ENCODE assay signal across 8 cellular contexts in genomic region chr1:150168960-150169565, GRCh38. TPM values are rescaled to one million over a fixed set of nuclear protein-coding genes. Genes with fewer than 3 reads are reported as not detected.
A peak's percentile ranks its signal among the peaks of the same experiment; 100 is the strongest.
DNase-seq lines count a peak whose midpoint lies in the region; ATAC-seq and TF ChIP-seq lines count a peak whose summit lies in the region.

No MANE protein-coding gene starts in this region.

- H3K36me3 ChIP-seq in BE2C (no peaks in the 10 kb centered on the region), HAP-1 (replicated peaks) (no peaks in the 10 kb centered on the region)

- H3K4me1 ChIP-seq in BE2C (no peaks in the 10 kb centered on the region), HAP-1 (peaks cover 2% of the 10 kb centered on the region; the same call in 1 of the 2 replicates)

- H3K4me3 ChIP-seq in BE2C (ENCODE audit: low read depth, low read length) (no peak overlapping the region), HAP-1 (no peak overlapping the region), fibroblast of the aortic adventitia (ENCODE audit: low read depth, low read length) (no peak overlapping the region)

- no peak overlapping the region for H3K4me3 Mint-ChIP-seq in activated T-helper 17 cell treated with anti-CD3 and anti-CD28 coated beads, Interleukin-2, amount 50 U/mL, for 72 hours
- no peak overlapping the region for H3K4me3 Mint-ChIP-seq in osteocyte (ENCODE audit: unreplicated experiment)

- H3K9me3 Mint-ChIP-seq in activated T-helper 17 cell treated with anti-CD3 and anti-CD28 coated beads, Interleukin-2, amount 50 U/mL, for 72 hours: no peaks in the 10 kb centered on the region
- no peaks in the 10 kb centered on the region for H3K9me3 Mint-ChIP-seq in osteocyte (ENCODE audit: unreplicated experiment)

- in situ Hi-C loops in HAP-1 (cut with MboI; ENCODE audit: low sequenced_read_pairs): loop anchor here (5.0 to 25.0 kb wide), 2 partner anchors 102 to 257 kb away; partner anchors contain the start of genes SV2A and VPS45

- no peaks in the 10 kb centered on the region for H3K9me3 ChIP-seq in BE2C
- H3K9me3 ChIP-seq in HAP-1: no peaks in the 10 kb centered on the region

- peak; percentile 87 for DNase-seq in BE2C
- DNase-seq in HAP-1 (ENCODE audit: low spot score in 2 of 2): peak; percentile 51 to 82
- DNase-seq in RKO (ENCODE audit: low spot score): peak; percentile 63
- DNase-seq in fibroblast of the aortic adventitia (ENCODE audit: low read depth): peak; percentile 70
- DNase-seq in osteocyte (ENCODE audit: extremely low spot score, unreplicated experiment): peak; percentile 87
- no peak for DNase-seq in GOT3 (lab: John Stamatoyannopoulos, UW)
- DNase-seq in NCI-H2107 treated with DMSO at 0.1 percent for 48 hours (lab: John Stamatoyannopoulos, UW; ENCODE audit: unreplicated experiment): no peak

- peak; percentile 96 for TF ChIP-seq CTCF in BE2C (IDR thresholded peaks at IDR 0.05; ENCODE audit: low read depth, low read length)
- peak; percentile 87 for TF ChIP-seq CTCF in fibroblast of the aortic adventitia (IDR thresholded peaks at IDR 0.05; ENCODE audit: insufficient read depth, low read length)
- TF ChIP-seq CTCF in osteocyte (IDR thresholded peaks at IDR 0.05): peak; percentile 85

- no peaks in the 10 kb centered on the region for H3K27me3 Mint-ChIP-seq in activated T-helper 17 cell treated with anti-CD3 and anti-CD28 coated beads, Interleukin-2, amount 50 U/mL, for 72 hours
- no peaks in the 10 kb centered on the region for H3K27me3 Mint-ChIP-seq in osteocyte (ENCODE audit: unreplicated experiment)

- H3K36me3 Mint-ChIP-seq in activated T-helper 17 cell treated with anti-CD3 and anti-CD28 coated beads, Interleukin-2, amount 50 U/mL, for 72 hours (ENCODE audit: low read depth): no peaks in the 10 kb centered on the region
- H3K36me3 Mint-ChIP-seq in osteocyte (ENCODE audit: unreplicated experiment): no peaks in the 10 kb centered on the region

- no peak overlapping the region for H3K27ac Mint-ChIP-seq in activated T-helper 17 cell treated with anti-CD3 and anti-CD28 coated beads, Interleukin-2, amount 50 U/mL, for 72 hours
- H3K27ac Mint-ChIP-seq in osteocyte (ENCODE audit: unreplicated experiment): no peak overlapping the region

- peaks cover 4% of the 10 kb centered on the region for H3K4me1 Mint-ChIP-seq in activated T-helper 17 cell treated with anti-CD3 and anti-CD28 coated beads, Interleukin-2, amount 50 U/mL, for 72 hours
- peaks cover 13% of the 10 kb centered on the region for H3K4me1 Mint-ChIP-seq in osteocyte (ENCODE audit: unreplicated experiment)

- no peaks in the 10 kb centered on the region for H3K27me3 ChIP-seq in BE2C
- no peaks in the 10 kb centered on the region for H3K27me3 ChIP-seq in HAP-1 (ENCODE audit: low read depth)

- peak; percentile 80 for ATAC-seq in activated T-helper 17 cell treated with anti-CD3 and anti-CD28 coated beads, Interleukin-2, amount 50 U/mL, for 72 hours (replicated peaks)

RNA-seq across cellular contexts. Expression of gene PLEKHO1, which starts 19.3 kb away (rescaled TPM):
- polyA plus RNA-seq in BE2C (2012; ENCODE audit: insufficient read depth, insufficient read length, low read depth): 44.5 TPM
- total RNA-seq in activated T-helper 17 cell treated with anti-CD3 and anti-CD28 coated beads, Interleukin-2, amount 50 U/mL, for 72 hours: 10 to 100 TPM; 33.1 to 43.0 TPM
- total RNA-seq in fibroblast of the aortic adventitia (ENCODE audit: low replicate concordance) (27.7 and 43.6 TPM in 2 replicates), osteocyte (50.1 and 52.2 TPM in 2 replicates)

Comparison
In these comparisons a context has a peak if more than half of its experiments do, and no peak if none do; other contexts are left out.
1. DNase-seq: peak in BE2C (single experiment), HAP-1 (2 of 2), RKO (single experiment), fibroblast of the aortic adventitia (single experiment) and osteocyte (single experiment); none in GOT3 (single experiment) and NCI-H2107 treated with DMSO at 0.1 percent for 48 hours (single experiment).
2. Peak in every context shown above with its lines, with median percentiles within 50 percentile points of each other: CTCF ChIP-seq.